Comparison of ENCODE assay signal across 10 cellular contexts in the genomic region with DNA sequence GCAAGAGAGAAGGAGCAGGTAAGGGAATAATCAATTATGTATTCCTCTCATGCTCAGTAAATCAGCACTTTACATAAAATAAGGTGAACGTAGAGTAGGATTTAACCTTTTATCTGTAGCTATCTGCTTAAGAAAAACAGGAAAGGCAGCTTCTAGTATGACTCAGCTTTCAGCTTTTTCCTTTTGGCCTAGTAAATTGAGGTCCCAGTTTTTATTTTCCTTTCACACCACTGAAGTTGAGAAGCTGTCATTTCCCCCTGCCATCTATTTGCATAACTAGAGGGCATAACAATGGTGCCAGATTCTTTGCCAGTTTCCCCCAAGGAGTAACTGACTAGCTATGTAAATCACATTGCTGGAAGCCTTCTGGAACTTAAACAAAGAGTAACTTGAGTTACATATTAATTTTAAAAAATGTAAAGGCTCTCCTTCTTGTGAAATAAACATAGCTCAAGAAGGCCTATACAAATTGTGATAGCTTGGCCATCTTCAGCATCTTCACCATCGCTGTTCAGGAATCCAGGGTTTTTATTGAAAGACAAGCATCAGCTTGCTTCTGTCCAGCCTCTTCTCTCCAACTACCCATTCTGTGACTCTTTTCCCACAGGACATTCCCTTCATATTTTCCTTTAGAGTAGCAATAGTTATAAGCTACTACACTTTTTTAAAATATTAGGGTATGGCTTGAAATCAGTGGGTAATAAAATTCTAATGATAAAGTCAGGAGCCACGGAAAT.
DNase-seq lines count a peak whose midpoint lies in the region; ATAC-seq and TF ChIP-seq lines count a peak whose summit lies in the region.
"Had no signal": no experiment of that assay in that cellular context is flagged by ENCODE, and none has a peak within 500 bp of the region (broad histone marks: within the 10 kb centered on the region; RNA-seq: fewer than 3 reads in every experiment).

No MANE protein-coding gene starts in this region.

- CTCF ChIA-PET in PC-9 (lab: Charles Lee), result no interaction called here

- POLR2A ChIA-PET in PC-9 (lab: Charles Lee; ENCODE audit: unreplicated experiment), result interaction anchor here (0.6 to 1.2 kb wide), 6 partner anchors 30 to 586 kb away, joined by 3 to 15 read pairs (median 4); no protein-coding TSS in a partner anchor

- no peak for ATAC-seq in stimulated activated naive CD8-positive, alpha-beta T cell treated with anti-CD3 and anti-CD28 coated beads, Interleukin-15, amount 100 ng/mL, for 72 hours
- ATAC-seq: stimulated activated effector memory CD8-positive, alpha-beta T cell treated with anti-CD3 and anti-CD28 coated beads, Interleukin-12 subunit alpha, Interleukin-12 subunit beta, amount 100 ng/mL, for 72 hours had no signal

- no peaks in the 10 kb centered on the region for H3K9me3 Mint-ChIP-seq in stimulated activated naive CD8-positive, alpha-beta T cell treated with anti-CD3 and anti-CD28 coated beads, Interleukin-15, amount 100 ng/mL, for 72 hours
- H3K9me3 Mint-ChIP-seq: stimulated activated effector memory CD8-positive, alpha-beta T cell treated with anti-CD3 and anti-CD28 coated beads, Interleukin-12 subunit alpha, Interleukin-12 subunit beta, amount 100 ng/mL, for 72 hours had no signal

- H3K4me3 ChIP-seq in PC-9 (peak overlapping the region; percentile 46), hepatocyte (no peak overlapping the region)

- H3K4me2 ChIP-seq in PC-9 (peak overlapping the region; percentile 84), hepatocyte (no peak overlapping the region)

- H3K79me2 ChIP-seq in PC-9 (ENCODE audit: low read depth), result no peaks in the 10 kb centered on the region
- no peaks in the 10 kb centered on the region for H3K79me2 ChIP-seq in hepatocyte

- H3K36me3 ChIP-seq in PC-9 (ENCODE audit: low read depth) (peaks cover 4% of the 10 kb centered on the region), hepatocyte (replicated peaks; ENCODE audit: insufficient read depth, low read depth) (no peaks in the 10 kb centered on the region)

- H3K9me2 ChIP-seq in PC-9 (ENCODE audit: insufficient read depth), result no peaks in the 10 kb centered on the region
- H3K9me2 ChIP-seq in hepatocyte (replicated peaks; ENCODE audit: insufficient read depth), result no peaks in the 10 kb centered on the region

- H3K9me3 ChIP-seq in PC-9 (ENCODE audit: insufficient read depth, low read depth) (peaks cover 27% of the 10 kb centered on the region; the same call in 1 of the 2 replicates), hepatocyte (ENCODE audit: low read depth) (no peaks in the 10 kb centered on the region)
- H3K9me3 ChIP-seq: BLaER1 treated with 17β-estradiol and CSF1 and Interleukin-3, amounts not matched to agents 10 nM and 100 nM had no signal

- no TSS peak for BruUV-seq in PC-9 (replicated peaks; lab: Mats Ljungman, UMichigan)

- DNase-seq in HCEC 1CT (peak; percentile 40), PC-9 (peak; percentile 45 to 97), hepatocyte (ENCODE audit: low spot score) (peak; percentile 31), NCI-H1105 (lab: John Stamatoyannopoulos, UW) (no peak)
- DNase-seq in stimulated activated naive CD8-positive, alpha-beta T cell treated with anti-CD3 and anti-CD28 coated beads, Interleukin-15, amount 100 ng/mL, for 72 hours, result no peak
- DNase-seq in activated naive CD4-positive, alpha-beta T cell (lab: John Stamatoyannopoulos, UW), result no peak
- DNase-seq in stimulated activated CD4-positive, alpha-beta T cell treated with anti-CD3 and anti-CD28 coated beads, Interleukin-1b, Interleukin-23, amount 100 ng/mL, for 48 hours, result no peak

- H4K20me1 ChIP-seq in PC-9 (ENCODE audit: insufficient read depth) (no peaks in the 10 kb centered on the region), hepatocyte (ENCODE audit: insufficient read depth, poor library complexity, severe bottlenecking) (no peaks in the 10 kb centered on the region)

- H3K27me3 ChIP-seq in PC-9 (ENCODE audit: insufficient read depth, low read depth) (no peaks in the 10 kb centered on the region), hepatocyte (no peaks in the 10 kb centered on the region)
- H3K27me3 ChIP-seq: BLaER1 treated with 17β-estradiol and CSF1 and Interleukin-3, amounts not matched to agents 10 nM and 100 nM had no signal

- H2AFZ ChIP-seq in PC-9 (peak overlapping the region; percentile 70; the same call in 1 of the 2 replicates), hepatocyte (peak overlapping the region; percentile 44)

- H3K27ac ChIP-seq in C4-2B, result peak overlapping the region; percentile 24; the same call in 1 of the 2 replicates
- H3K27ac ChIP-seq in PC-9, result peak overlapping the region; percentile 99
- peak overlapping the region; percentile 73 for H3K27ac ChIP-seq in hepatocyte

- peaks cover 28% of the 10 kb centered on the region for H3F3A ChIP-seq in PC-9 (ENCODE audit: insufficient read depth, low read depth)

- H3K4me1 Mint-ChIP-seq in stimulated activated naive CD8-positive, alpha-beta T cell treated with anti-CD3 and anti-CD28 coated beads, Interleukin-15, amount 100 ng/mL, for 72 hours, result peaks cover 6% of the 10 kb centered on the region
- H3K4me1 Mint-ChIP-seq: stimulated activated effector memory CD8-positive, alpha-beta T cell treated with anti-CD3 and anti-CD28 coated beads, Interleukin-12 subunit alpha, Interleukin-12 subunit beta, amount 100 ng/mL, for 72 hours had no signal

- no peak for TF ChIP-seq CTCF in C4-2B (conservative IDR thresholded peaks at IDR 0.05)
- no peak for TF ChIP-seq CTCF in PC-9 (conservative IDR thresholded peaks at IDR 0.05)
- no peak for TF ChIP-seq CTCF in hepatocyte (IDR thresholded peaks at IDR 0.05; ENCODE audit: poor library complexity)

- H3K4me1 ChIP-seq in PC-9 (replicated peaks; ENCODE audit: insufficient read depth) (peaks cover 52% of the 10 kb centered on the region), hepatocyte (ENCODE audit: insufficient read depth) (peaks cover 15% of the 10 kb centered on the region)

- intact Hi-C loops in PC-9 (cut with micrococcal nuclease; ENCODE audit: unreplicated experiment), result loop anchor here (1.0 kb wide), 2 partner anchors 71 to 100 kb away; no protein-coding TSS in a partner anchor

- H3K27ac Mint-ChIP-seq in stimulated activated naive CD8-positive, alpha-beta T cell treated with anti-CD3 and anti-CD28 coated beads, Interleukin-15, amount 100 ng/mL, for 72 hours, result no peak overlapping the region
- H3K27ac Mint-ChIP-seq: stimulated activated effector memory CD8-positive, alpha-beta T cell treated with anti-CD3 and anti-CD28 coated beads, Interleukin-12 subunit alpha, Interleukin-12 subunit beta, amount 100 ng/mL, for 72 hours had no signal

- 65% methylated on average over 3 of the region's 3 CpGs for WGBS in hepatocyte (ENCODE audit: low lambda C conversion rate, missing lambda C conversion rate)

- H3K27me3 Mint-ChIP-seq in stimulated activated naive CD8-positive, alpha-beta T cell treated with anti-CD3 and anti-CD28 coated beads, Interleukin-15, amount 100 ng/mL, for 72 hours, result no peaks in the 10 kb centered on the region

- H3K4me3 Mint-ChIP-seq in stimulated activated naive CD8-positive, alpha-beta T cell treated with anti-CD3 and anti-CD28 coated beads, Interleukin-15, amount 100 ng/mL, for 72 hours, result no peak overlapping the region
- H3K4me3 Mint-ChIP-seq: stimulated activated effector memory CD8-positive, alpha-beta T cell treated with anti-CD3 and anti-CD28 coated beads, Interleukin-12 subunit alpha, Interleukin-12 subunit beta, amount 100 ng/mL, for 72 hours had no signal

Comparison
In these comparisons a context has a peak if more than half of its experiments do, and no peak if none do; other contexts are left out.
1. H3K27ac ChIP-seq: peak in every context shown above with its lines; median percentile 99 in PC-9; 73 in hepatocyte; 24 in C4-2B.
2. DNase-seq: peak in HCEC 1CT (single experiment), PC-9 (2 of 2) and hepatocyte (single experiment); none in NCI-H1105 (single experiment), stimulated activated naive CD8-positive, alpha-beta T cell treated with anti-CD3 and anti-CD28 coated beads, Interleukin-15, amount 100 ng/mL, for 72 hours (0 of 2), activated naive CD4-positive, alpha-beta T cell (0 of 4) and stimulated activated CD4-positive, alpha-beta T cell treated with anti-CD3 and anti-CD28 coated beads, Interleukin-1b, Interleukin-23, amount 100 ng/mL, for 48 hours (single experiment).